In the genomic region with DNA sequence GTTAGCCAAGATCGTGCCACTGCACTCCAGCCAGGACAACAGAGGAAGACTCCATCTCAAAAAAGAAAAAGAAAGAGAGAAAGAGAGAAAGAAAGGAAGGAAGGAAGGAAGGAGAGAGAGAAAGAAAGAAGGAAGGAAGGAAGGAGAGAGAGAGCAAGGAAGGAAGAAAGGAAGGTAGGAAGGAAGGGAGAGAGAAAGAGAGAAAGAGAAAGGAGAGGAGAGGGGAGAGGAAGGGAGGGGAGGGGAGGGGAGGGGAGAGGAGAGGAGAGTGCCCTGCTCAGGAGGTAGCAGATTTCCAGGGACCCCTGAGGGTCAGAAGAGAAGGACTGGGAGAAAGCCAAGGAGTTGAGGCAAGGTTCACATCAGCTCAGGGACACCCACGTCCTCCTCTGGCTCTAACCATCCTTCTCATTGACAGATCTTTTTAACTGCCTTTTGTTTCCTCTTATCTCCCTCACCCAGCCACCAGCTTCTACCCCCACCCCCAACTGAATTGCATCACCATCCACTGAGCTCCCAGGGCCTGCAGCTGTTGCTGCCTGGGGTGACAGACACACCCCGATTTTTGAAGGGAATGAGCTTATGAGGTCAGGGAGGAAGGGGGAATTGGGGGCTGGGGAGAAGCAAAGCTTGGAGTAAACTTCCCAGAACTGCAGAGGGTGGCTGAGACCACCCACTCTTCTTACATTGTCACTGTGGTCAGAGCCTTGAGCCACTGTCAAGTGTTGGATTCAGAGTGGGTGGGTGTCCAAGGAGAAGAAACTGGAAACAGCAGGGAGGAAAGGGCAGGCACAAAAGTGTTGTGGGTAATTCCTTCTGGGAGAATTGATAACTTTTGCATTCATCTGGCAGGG, we compare ENCODE assay signal across 10 cellular contexts.
DNase-seq lines count a peak whose midpoint lies in the region; ATAC-seq, FAIRE-seq and TF ChIP-seq lines count a peak whose summit lies in the region.
"Had no signal": no experiment of that assay in that cellular context is flagged by ENCODE, and none has a peak within 500 bp of the region (broad histone marks: within the 10 kb centered on the region; RNA-seq: fewer than 3 reads in every experiment).

No MANE protein-coding gene starts in this region.

- TF ChIP-seq EP300 in HepG2 (IDR thresholded peaks at IDR 0.05; ENCODE audit: low read depth in 2 of 2, low read length in 2 of 2) (peak in 1 of 2 experiments; percentile 75; a peak in 2 of 4 replicates), HepG2 (CRISPR knock-in tag; IDR thresholded peaks at IDR 0.05; ENCODE audit: borderline replicate concordance) (peak; percentile 19; the same call in 1 of the 2 replicates)

- BruUV-seq in HepG2 (replicated peaks; lab: Mats Ljungman, UMichigan), result no TSS peak

- ATAC-seq in HepG2 (peak; percentile 53), HG02884 (IDR thresholded peaks at IDR 0.05; ENCODE audit: unreplicated experiment) (no peak)

- DNase-seq in Ammon's horn (ENCODE audit: low spot score) (peak; percentile 78), amniotic epithelial cell (ENCODE audit: low read depth) (peak; percentile 3), HepG2 (ENCODE audit: low spot score) (peak; percentile 78), ecto neural progenitor cell (ENCODE audit: low spot score) (no peak), dedifferentiated amniotic fluid mesenchymal stem cell (ENCODE audit: extremely low spot score) (no peak), DMS79 (lab: John Stamatoyannopoulos, UW) (no peak)

- 0 out of 4 replicates have a peak, but pooled peaks of 1 of the 2 experiments have one; percentile 33 for TF ChIP-seq POLR2A in HepG2 (IDR thresholded peaks at IDR 0.05; ENCODE audit: insufficient read depth in 1 of 2, low read depth in 2 of 2, low read length in 2 of 2)

- no peaks in the 10 kb centered on the region for H3K27me3 ChIP-seq in HepG2 (ENCODE audit: control insufficient read depth in 1 of 2, insufficient read depth in 2 of 2, low read length in 2 of 2)
- H3K27me3 ChIP-seq: suprapubic skin had no signal

- in situ Hi-C loops in HepG2 (cut with HindIII; ENCODE audit: extremely low pct_ligation_motif_present, low pct_unique_long_range_greater_than_20kb), result loop anchor here (5.0 kb wide), 1 partner anchor 92 kb away; the partner anchor contains the start of gene GLUL

- TF ChIP-seq RAD21 in HepG2 (CRISPR knock-in tag; IDR thresholded peaks at IDR 0.05), result no peak

- no peak overlapping the region for H2AFZ ChIP-seq in HepG2 (ENCODE audit: low read length)

- CTCF ChIA-PET in HepG2 (lab: Yijun Ruan, JAX; ENCODE audit: low intra/inter-chr PET ratio, low total read pairs), result no interaction called here

- H3K4me1 ChIP-seq in HepG2 (ENCODE audit: insufficient read depth, low read length), result peaks cover 95% of the 10 kb centered on the region

- no peak overlapping the region for H3K4me3 ChIP-seq in HepG2 (replicated peaks in 1 of 3; ENCODE audit: insufficient read depth in 1 of 3, low read depth in 2 of 3, low read length in 3 of 3)
- H3K4me3 ChIP-seq: suprapubic skin had no signal

- H3K9me3 ChIP-seq in KOPT-K1 (ENCODE audit: insufficient read depth, low read length, poor library complexity, severe bottlenecking) (no peaks in the 10 kb centered on the region), HepG2 (ENCODE audit: low read length) (no peaks in the 10 kb centered on the region)
- H3K9me3 ChIP-seq: suprapubic skin had no signal

- H3K27ac ChIP-seq in KOPT-K1 (ENCODE audit: low read depth, low read length, poor library complexity, severe bottlenecking) (peak overlapping the region; percentile 91), HepG2 (ENCODE audit: extremely low read length, insufficient read depth, low read length) (peak overlapping the region; percentile 97)
- H3K27ac ChIP-seq: suprapubic skin had no signal

- FAIRE-seq in HepG2 (lab: Jason Lieb, UNC), result peak; percentile 30
- FAIRE-seq: islet of Langerhans had no signal

- no peaks in the 10 kb centered on the region for H4K20me1 ChIP-seq in HepG2 (ENCODE audit: insufficient read depth, low read length)

- 25% methylated on average over 3 of the region's 3 CpGs for WGBS in HepG2 (ENCODE audit: low lambda C conversion rate)

- H3K79me2 ChIP-seq in HepG2 (ENCODE audit: insufficient read depth, low read length), result no peaks in the 10 kb centered on the region

- H3K9ac ChIP-seq in HepG2 (ENCODE audit: insufficient read depth, low read depth, low read length), result peak overlapping the region; percentile 56

- intact Hi-C loops in HepG2 (cut with micrococcal nuclease; ENCODE audit: unreplicated experiment), result loop anchor here (2.0 to 10.0 kb wide), 4 partner anchors 98 to 215 kb away; no protein-coding TSS in a partner anchor

- peak overlapping the region; percentile 14; the same call in 1 of the 2 replicates for H3K4me2 ChIP-seq in HepG2 (ENCODE audit: low read depth, low read length)

- TF ChIP-seq CTCF in HepG2 (CRISPR knock-in tag; IDR thresholded peaks at IDR 0.05), result peak; percentile 13; the same call in 1 of the 2 replicates

- H3K36me3 ChIP-seq in KOPT-K1 (ENCODE audit: insufficient read depth, low read length) (no peaks in the 10 kb centered on the region), HepG2 (replicated peaks in 1 of 2; ENCODE audit: control insufficient read depth in 1 of 2, insufficient read depth in 2 of 2, low read length in 2 of 2) (no peaks in the 10 kb centered on the region)
- H3K36me3 ChIP-seq: suprapubic skin had no signal

- POLR2A ChIA-PET in HepG2 (lab: Yijun Ruan, JAX), result interaction anchor here (1.0 to 6.1 kb wide), 5 partner anchors 10 to 156 kb away, joined by 5 to 260 read pairs (median 23); partner anchors contain the start of gene GLUL

TF ChIP-seq in HepG2, 621 proteins besides CTCF, POLR2A, EP300 and RAD21 (continues in another document):
- 0 out of 2 replicates have a peak, but pooled peaks have one; percentile 23 for TF ChIP-seq RBFOX2 (IDR thresholded peaks at IDR 0.05; ENCODE audit: low read depth, low read length)
- TF ChIP-seq ZNF12 (CRISPR knock-in tag; IDR thresholded peaks at IDR 0.05), result no peak
- no peak for TF ChIP-seq ZNF562 (CRISPR knock-in tag; IDR thresholded peaks at IDR 0.05; ENCODE audit: borderline replicate concordance)
- no peak for TF ChIP-seq FOXA1 (IDR thresholded peaks at IDR 0.05)
- TF ChIP-seq FOXA1 (CRISPR knock-in tag; IDR thresholded peaks at IDR 0.05), result no peak
- TF ChIP-seq LCORL (IDR thresholded peaks at IDR 0.05), result no peak
- 0 out of 2 replicates have a peak, but pooled peaks have one; percentile 34 for TF ChIP-seq LCORL (CRISPR knock-in tag; IDR thresholded peaks at IDR 0.05)
- TF ChIP-seq ZFX (CRISPR knock-in tag; IDR thresholded peaks at IDR 0.05; ENCODE audit: low read depth), result peak; percentile 70
- TF ChIP-seq PCBP2 (optimal IDR thresholded peaks at IDR 0.05; ENCODE audit: low read depth, low read length, poor library complexity, severe bottlenecking), result peak; percentile 83
- TF ChIP-seq ZNF780A (CRISPR knock-in tag; IDR thresholded peaks at IDR 0.05), result no peak
- peak; percentile 27; the same call in 1 of the 2 replicates for TF ChIP-seq RARA (CRISPR knock-in tag; IDR thresholded peaks at IDR 0.05)
- TF ChIP-seq ZMYM4 (CRISPR knock-in tag; IDR thresholded peaks at IDR 0.05), result peak; percentile 59
- TF ChIP-seq POLR2G (IDR thresholded peaks at IDR 0.05; ENCODE audit: low read depth, low read length), result peak; percentile 57
- no peak for TF ChIP-seq EED (CRISPR knock-in tag; IDR thresholded peaks at IDR 0.05)
- peak; percentile 19; the same call in 1 of the 2 replicates for TF ChIP-seq KDM2A (CRISPR knock-in tag; IDR thresholded peaks at IDR 0.05; ENCODE audit: borderline replicate concordance, low read depth)
- TF ChIP-seq SOX13 (IDR thresholded peaks at IDR 0.05), result peak; percentile 75; the same call in 1 of the 2 replicates
- TF ChIP-seq SOX13 (CRISPR knock-in tag; conservative IDR thresholded peaks at IDR 0.05 in 1 of 2, IDR thresholded peaks at IDR 0.05 in 1 of 2), result peak in 1 of 2 experiments; percentile 86; a peak in 2 of 4 replicates
- peak; percentile 45; the same call in 1 of the 2 replicates for TF ChIP-seq MAX (IDR thresholded peaks at IDR 0.05)
- TF ChIP-seq ZNF292 (CRISPR knock-in tag; IDR thresholded peaks at IDR 0.05; ENCODE audit: borderline replicate concordance, low read depth), result peak; percentile 94
- TF ChIP-seq, protein P1, sequence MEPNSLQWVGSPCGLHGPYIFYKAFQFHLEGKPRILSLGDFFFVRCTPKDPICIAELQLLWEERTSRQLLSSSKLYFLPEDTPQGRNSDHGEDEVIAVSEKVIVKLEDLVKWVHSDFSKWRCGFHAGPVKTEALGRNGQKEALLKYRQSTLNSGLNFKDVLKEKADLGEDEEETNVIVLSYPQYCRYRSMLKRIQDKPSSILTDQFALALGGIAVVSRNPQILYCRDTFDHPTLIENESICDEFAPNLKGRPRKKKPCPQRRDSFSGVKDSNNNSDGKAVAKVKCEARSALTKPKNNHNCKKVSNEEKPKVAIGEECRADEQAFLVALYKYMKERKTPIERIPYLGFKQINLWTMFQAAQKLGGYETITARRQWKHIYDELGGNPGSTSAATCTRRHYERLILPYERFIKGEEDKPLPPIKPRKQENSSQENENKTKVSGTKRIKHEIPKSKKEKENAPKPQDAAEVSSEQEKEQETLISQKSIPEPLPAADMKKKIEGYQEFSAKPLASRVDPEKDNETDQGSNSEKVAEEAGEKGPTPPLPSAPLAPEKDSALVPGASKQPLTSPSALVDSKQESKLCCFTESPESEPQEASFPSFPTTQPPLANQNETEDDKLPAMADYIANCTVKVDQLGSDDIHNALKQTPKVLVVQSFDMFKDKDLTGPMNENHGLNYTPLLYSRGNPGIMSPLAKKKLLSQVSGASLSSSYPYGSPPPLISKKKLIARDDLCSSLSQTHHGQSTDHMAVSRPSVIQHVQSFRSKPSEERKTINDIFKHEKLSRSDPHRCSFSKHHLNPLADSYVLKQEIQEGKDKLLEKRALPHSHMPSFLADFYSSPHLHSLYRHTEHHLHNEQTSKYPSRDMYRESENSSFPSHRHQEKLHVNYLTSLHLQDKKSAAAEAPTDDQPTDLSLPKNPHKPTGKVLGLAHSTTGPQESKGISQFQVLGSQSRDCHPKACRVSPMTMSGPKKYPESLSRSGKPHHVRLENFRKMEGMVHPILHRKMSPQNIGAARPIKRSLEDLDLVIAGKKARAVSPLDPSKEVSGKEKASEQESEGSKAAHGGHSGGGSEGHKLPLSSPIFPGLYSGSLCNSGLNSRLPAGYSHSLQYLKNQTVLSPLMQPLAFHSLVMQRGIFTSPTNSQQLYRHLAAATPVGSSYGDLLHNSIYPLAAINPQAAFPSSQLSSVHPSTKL (CRISPR knock-in tag; IDR thresholded peaks at IDR 0.05), result peak; percentile 75
- peak; percentile 76; the same call in 1 of the 2 replicates for TF ChIP-seq SOX5 (CRISPR knock-in tag; IDR thresholded peaks at IDR 0.05; ENCODE audit: borderline replicate concordance)
- 0 out of 2 replicates have a peak, but pooled peaks have one; percentile 44 for TF ChIP-seq ZFY (CRISPR knock-in tag; IDR thresholded peaks at IDR 0.05)
- TF ChIP-seq SALL1 (CRISPR knock-in tag; IDR thresholded peaks at IDR 0.05), result peak; percentile 84

Comparison
In these comparisons a context has a peak if more than half of its experiments do, and no peak if none do; other contexts are left out.
1. DNase-seq: peak in Ammon's horn (single experiment), amniotic epithelial cell (single experiment) and HepG2 (single experiment); none in ecto neural progenitor cell (single experiment), dedifferentiated amniotic fluid mesenchymal stem cell (single experiment) and DMS79 (single experiment).